Comparison of ENCODE assay signal across 28 cellular contexts in genomic region chr22:48278620-48279464, GRCh38.
DNase-seq lines count a peak whose midpoint lies in the region; ATAC-seq and TF ChIP-seq lines count a peak whose summit lies in the region.
"Had no signal": no experiment of that assay in that cellular context is flagged by ENCODE, and none has a peak within 500 bp of the region (broad histone marks: within the 10 kb centered on the region; RNA-seq: fewer than 3 reads in every experiment).

No MANE protein-coding gene starts in this region.

- no peak overlapping the region for H2BK120ac ChIP-seq in H9 (ENCODE audit: low read depth, low read length, poor library complexity, severe bottlenecking)

- H3K9me3 ChIP-seq in H9 (ENCODE audit: control insufficient read depth, low read depth, low read length): no peaks in the 10 kb centered on the region
- H3K9me3 ChIP-seq: breast epithelium, colonic mucosa, neutrophil, transverse colon had no signal

- H2BK5ac ChIP-seq in H9 (ENCODE audit: insufficient read length, low read length): no peak overlapping the region

- H3K36me3 Mint-ChIP-seq in H9 (ENCODE audit: insufficient read depth in 1 of 3, low read depth in 3 of 3): peaks cover 0 to 13% (median 0%) of the 10 kb centered on the region in 3 experiments; a peak in 4 of 7 replicates
- peaks cover 14% of the 10 kb centered on the region for H3K36me3 Mint-ChIP-seq in glutamatergic neuron (ENCODE audit: unreplicated experiment)
- H3K36me3 Mint-ChIP-seq in osteocyte (ENCODE audit: unreplicated experiment): no peaks in the 10 kb centered on the region
- no peaks in the 10 kb centered on the region for H3K36me3 Mint-ChIP-seq in activated T-helper 2 cell treated with anti-CD3 and anti-CD28 coated beads, Interferon-gamma antibody, Interleukin-2, Interleukin-4, amounts not matched to agents 10 μg/mL and 5 μg/mL and 100 μg/mL, durations not matched to agents 14 hours and 24 hours and 36 hours (ENCODE audit: low read depth)
- H3K36me3 Mint-ChIP-seq: activated naive CD4-positive, alpha-beta T cell treated with anti-CD3 and anti-CD28 coated beads, Interleukin-2, amount 50 U/mL, for 24 hours; memory B cell had no signal

- no peak overlapping the region for H3K4ac ChIP-seq in H9 (ENCODE audit: low read depth, low read length)

- no peak overlapping the region for H3K23ac ChIP-seq in H9 (ENCODE audit: insufficient read length, low read depth, low read length)

- no peak overlapping the region for H3K4me3 Mint-ChIP-seq in H9
- no peak overlapping the region for H3K4me3 Mint-ChIP-seq in glutamatergic neuron (ENCODE audit: unreplicated experiment)
- no peak overlapping the region for H3K4me3 Mint-ChIP-seq in osteocyte (ENCODE audit: unreplicated experiment)
- no peak overlapping the region for H3K4me3 Mint-ChIP-seq in activated T-helper 2 cell treated with anti-CD3 and anti-CD28 coated beads, Interferon-gamma antibody, Interleukin-2, Interleukin-4, amounts not matched to agents 10 μg/mL and 5 μg/mL and 100 μg/mL, durations not matched to agents 14 hours and 24 hours and 36 hours (ENCODE audit: low read depth)
- H3K4me3 Mint-ChIP-seq: activated naive CD4-positive, alpha-beta T cell treated with anti-CD3 and anti-CD28 coated beads, Interleukin-2, amount 50 U/mL, for 24 hours; memory B cell; T-helper 2 cell treated with Interferon-gamma antibody and Interleukin-4, amounts not matched to agents 5 μg/mL and 100 μg/mL, for 36 hours had no signal

- no peak overlapping the region for H3K4me2 ChIP-seq in H9 (ENCODE audit: insufficient read depth, insufficient read length, low read length)

- no peak overlapping the region for H2AK5ac ChIP-seq in H9 (ENCODE audit: insufficient read length, low read length)

- DNase-seq in H9 (no peak), NCI-H69 (lab: John Stamatoyannopoulos, UW) (peak; percentile 32), glutamatergic neuron (no peak), osteocyte (ENCODE audit: extremely low spot score, unreplicated experiment) (peak; percentile 77), GM10266 (ENCODE audit: extremely low spot score) (no peak)
- no peak for DNase-seq in activated T-helper 2 cell treated with anti-CD3 and anti-CD28 coated beads, Interferon-gamma antibody, Interleukin-2, Interleukin-4, amounts not matched to agents 10 μg/mL and 5 μg/mL and 100 μg/mL, durations not matched to agents 14 hours and 24 hours and 36 hours (ENCODE audit: low spot score)
- DNase-seq: activated CD4-positive, alpha-beta T cell treated with anti-CD3 and anti-CD28 coated beads, Interleukin-2, amount 50 U/mL, for 1 hour; DMS53; effector memory CD4-positive, alpha-beta T cell; erythroblast; HCEC 1CT; heart right ventricle; left cardiac atrium; NCI-H1417; NCI-H2107; NCI-H510A; PC-3; Right ventricle myocardium superior; small intestine; transverse colon had no signal

- peaks cover 12% of the 10 kb centered on the region for H3K27me3 Mint-ChIP-seq in H9 (ENCODE audit: low read depth)
- H3K27me3 Mint-ChIP-seq in glutamatergic neuron (ENCODE audit: unreplicated experiment): peaks cover 7% of the 10 kb centered on the region
- H3K27me3 Mint-ChIP-seq in osteocyte (ENCODE audit: unreplicated experiment): peaks cover 32% of the 10 kb centered on the region
- no peaks in the 10 kb centered on the region for H3K27me3 Mint-ChIP-seq in activated T-helper 2 cell treated with anti-CD3 and anti-CD28 coated beads, Interferon-gamma antibody, Interleukin-2, Interleukin-4, amounts not matched to agents 10 μg/mL and 5 μg/mL and 100 μg/mL, durations not matched to agents 14 hours and 24 hours and 36 hours (ENCODE audit: low read depth)

- H3T11ph ChIP-seq in H9 (ENCODE audit: low read length): no peak overlapping the region

- H3K18ac ChIP-seq in H9 (ENCODE audit: insufficient read length, low read depth, low read length): peak overlapping the region; percentile 41

- H3K4me1 ChIP-seq in H9 (ENCODE audit: insufficient read depth, low read length): peaks cover 5% of the 10 kb centered on the region; the same call in 1 of the 2 replicates
- H3K4me1 ChIP-seq: heart right ventricle had no signal

- no peaks in the 10 kb centered on the region for H3K79me2 ChIP-seq in H9 (ENCODE audit: insufficient read depth, low read length)

- H4K8ac ChIP-seq in H9 (replicated peaks; ENCODE audit: insufficient read length, low read depth, low read length): peak overlapping the region; percentile 78

- no peak overlapping the region for H2BK20ac ChIP-seq in H9 (ENCODE audit: low read depth, low read length, poor library complexity, severe bottlenecking)

- H2BK12ac ChIP-seq in H9 (ENCODE audit: insufficient read length, low read depth, low read length): no peak overlapping the region

- H3K9me3 Mint-ChIP-seq in H9 (peaks cover 13 to 14% of the 10 kb centered on the region in 2 experiments), glutamatergic neuron (ENCODE audit: unreplicated experiment) (peaks cover 16% of the 10 kb centered on the region), osteocyte (ENCODE audit: unreplicated experiment) (peaks cover 15% of the 10 kb centered on the region)
- H3K9me3 Mint-ChIP-seq in activated T-helper 2 cell treated with anti-CD3 and anti-CD28 coated beads, Interferon-gamma antibody, Interleukin-2, Interleukin-4, amounts not matched to agents 10 μg/mL and 5 μg/mL and 100 μg/mL, durations not matched to agents 14 hours and 24 hours and 36 hours: no peaks in the 10 kb centered on the region
- H3K9me3 Mint-ChIP-seq: activated naive CD4-positive, alpha-beta T cell treated with anti-CD3 and anti-CD28 coated beads, Interleukin-2, amount 50 U/mL, for 24 hours; T-helper 2 cell treated with Interferon-gamma antibody and Interleukin-4, amounts not matched to agents 5 μg/mL and 100 μg/mL, for 36 hours had no signal

- H2BK15ac ChIP-seq in H9 (ENCODE audit: low read depth, low read length): no peak overlapping the region

- H3K79me1 ChIP-seq in H9 (ENCODE audit: insufficient read depth, low read depth, low read length, poor library complexity, severe bottlenecking): no peaks in the 10 kb centered on the region

- H3K27ac ChIP-seq in H9 (ENCODE audit: insufficient read length, low read depth, low read length): no peak overlapping the region
- H3K27ac ChIP-seq: breast epithelium, colonic mucosa, heart right ventricle, neutrophil, transverse colon had no signal

- no peak for ATAC-seq in GM19452 (IDR thresholded peaks at IDR 0.05; ENCODE audit: unreplicated experiment)
- no peak for ATAC-seq in GM18505 (IDR thresholded peaks at IDR 0.05; ENCODE audit: unreplicated experiment)
- ATAC-seq: heart right ventricle, left cardiac atrium, PC-3 had no signal

- H3K9ac ChIP-seq in H9 (ENCODE audit: extremely low read depth, insufficient read length, low read length): no peak overlapping the region

- H3K27ac Mint-ChIP-seq in H9 (no peak overlapping the region; a peak in 3 of 7 replicates), glutamatergic neuron (ENCODE audit: unreplicated experiment) (peak overlapping the region; percentile 21), osteocyte (ENCODE audit: unreplicated experiment) (no peak overlapping the region)
- no peak overlapping the region for H3K27ac Mint-ChIP-seq in activated T-helper 2 cell treated with anti-CD3 and anti-CD28 coated beads, Interferon-gamma antibody, Interleukin-2, Interleukin-4, amounts not matched to agents 10 μg/mL and 5 μg/mL and 100 μg/mL, durations not matched to agents 14 hours and 24 hours and 36 hours
- H3K27ac Mint-ChIP-seq: activated naive CD4-positive, alpha-beta T cell treated with anti-CD3 and anti-CD28 coated beads, Interleukin-2, amount 50 U/mL, for 24 hours; memory B cell; T-helper 2 cell treated with Interferon-gamma antibody and Interleukin-4, amounts not matched to agents 5 μg/mL and 100 μg/mL, for 36 hours had no signal

- no peaks in the 10 kb centered on the region for H4K20me1 ChIP-seq in H9 (ENCODE audit: control insufficient read depth, insufficient read depth, insufficient read length)

- no peak overlapping the region for H4K91ac ChIP-seq in H9 (ENCODE audit: insufficient read length, low read depth, low read length)

- no CpG with 5 or more reads among the region's 20 CpGs for WGBS in H9 (ENCODE audit: extremely low coverage, insufficient read length, low lambda C conversion rate)

- H3K14ac ChIP-seq in H9 (ENCODE audit: insufficient read depth, low read length): peak overlapping the region; percentile 77; the same call in 1 of the 2 replicates

- H3K27me3 ChIP-seq in H9 (ENCODE audit: insufficient read depth, low read length): no peaks in the 10 kb centered on the region
- H3K27me3 ChIP-seq: breast epithelium, colonic mucosa, neutrophil had no signal

- TF ChIP-seq CTCF in H9 (conservative IDR thresholded peaks at IDR 0.05) (no peak), glutamatergic neuron (IDR thresholded peaks at IDR 0.05; ENCODE audit: partially characterized antibody, unreplicated experiment) (no peak), osteocyte (IDR thresholded peaks at IDR 0.05) (no peak), GM10266 (IDR thresholded peaks at IDR 0.05; ENCODE audit: control insufficient read depth, insufficient read depth, low read depth, missing control alignments) (no peak)

- TF ChIP-seq POLR2A in GM18505 (IDR thresholded peaks at IDR 0.05; ENCODE audit: borderline replicate concordance, extremely low read depth, insufficient read depth, insufficient read length): no peak

- H3K4me1 Mint-ChIP-seq in H9: peaks cover 18 to 25% of the 10 kb centered on the region in 2 experiments
- peaks cover 2% of the 10 kb centered on the region for H3K4me1 Mint-ChIP-seq in glutamatergic neuron (ENCODE audit: low read depth, unreplicated experiment)
- H3K4me1 Mint-ChIP-seq in osteocyte (ENCODE audit: unreplicated experiment): no peaks in the 10 kb centered on the region
- no peaks in the 10 kb centered on the region for H3K4me1 Mint-ChIP-seq in activated T-helper 2 cell treated with anti-CD3 and anti-CD28 coated beads, Interferon-gamma antibody, Interleukin-2, Interleukin-4, amounts not matched to agents 10 μg/mL and 5 μg/mL and 100 μg/mL, durations not matched to agents 14 hours and 24 hours and 36 hours (ENCODE audit: low read depth)
- H3K4me1 Mint-ChIP-seq: activated naive CD4-positive, alpha-beta T cell treated with anti-CD3 and anti-CD28 coated beads, Interleukin-2, amount 50 U/mL, for 24 hours; memory B cell had no signal

- no peak overlapping the region for H2AFZ ChIP-seq in H9 (ENCODE audit: low read length)

- H4K5ac ChIP-seq in H9 (ENCODE audit: insufficient read length, low read depth, low read length): no peak overlapping the region

- H3K56ac ChIP-seq in H9 (ENCODE audit: insufficient read length, low read depth, low read length): no peak overlapping the region

- intact Hi-C loops in activated T-helper 2 cell treated with anti-CD3 and anti-CD28 coated beads, Interferon-gamma antibody, Interleukin-2, Interleukin-4, amounts not matched to agents 10 μg/mL and 5 μg/mL and 100 μg/mL, durations not matched to agents 14 hours and 24 hours and 36 hours (cut with micrococcal nuclease): no loop called here

- no peaks in the 10 kb centered on the region for H3K23me2 ChIP-seq in H9 (ENCODE audit: insufficient read length, low read depth, low read length, poor library complexity, severe bottlenecking)

Comparison
In these comparisons a context has a peak if more than half of its experiments do, and no peak if none do; other contexts are left out.
1. DNase-seq: peak in NCI-H69 (single experiment) and osteocyte (single experiment); none in H9 (single experiment), glutamatergic neuron (single experiment), activated T-helper 2 cell treated with anti-CD3 and anti-CD28 coated beads, Interferon-gamma antibody, Interleukin-2, Interleukin-4, amounts not matched to agents 10 μg/mL and 5 μg/mL and 100 μg/mL, durations not matched to agents 14 hours and 24 hours and 36 hours (single experiment) and GM10266 (single experiment).